14 cellular contexts compared by ENCODE assay signal in the genomic region with DNA sequence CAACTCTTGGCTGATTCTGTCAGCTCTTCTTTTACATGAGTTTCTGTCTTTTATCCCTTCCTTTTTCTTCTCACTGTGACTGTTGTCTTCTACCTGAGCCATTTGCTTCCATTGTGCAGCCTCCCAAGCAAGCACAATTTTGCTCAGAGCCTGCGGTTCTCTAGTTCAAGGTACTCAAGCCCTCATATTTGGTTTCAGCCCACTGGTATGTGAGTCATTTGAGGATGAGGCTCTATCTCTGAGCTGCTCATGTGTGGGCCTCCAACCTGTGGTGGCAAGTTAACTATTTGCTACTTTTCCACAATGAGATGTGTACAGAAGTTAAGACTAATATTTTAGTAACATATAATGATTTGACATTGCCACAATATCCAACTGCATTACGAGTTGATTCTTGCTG.
A peak's percentile ranks its signal among the peaks of the same experiment; 100 is the strongest.
DNase-seq lines count a peak whose midpoint lies in the region; ATAC-seq and TF ChIP-seq lines count a peak whose summit lies in the region.
"Had no signal": no experiment of that assay in that cellular context is flagged by ENCODE, and none has a peak within 500 bp of the region (broad histone marks: within the 10 kb centered on the region; RNA-seq: fewer than 3 reads in every experiment).

No MANE protein-coding gene starts in this region.

- DNase-seq in GM13977 (ENCODE audit: low spot score) (peak; percentile 37), NCI-H146 (lab: John Stamatoyannopoulos, UW) (no peak), AG08396 (ENCODE audit: low spot score) (no peak), retina (no peak), NCI-H1092 (lab: John Stamatoyannopoulos, UW) (no peak)
- peak; percentile 39 for DNase-seq in activated CD4-positive, alpha-beta memory T cell treated with anti-CD3 and anti-CD28 coated beads for 36 hours
- DNase-seq: activated effector memory CD4-positive, alpha-beta T cell treated with anti-CD3 and anti-CD28 coated beads, Interleukin-2, amount 50 U/mL, for 16 hours; CD4-positive, alpha-beta T cell; colonic mucosa; hippocampal formation; NCI-H510A had no signal

- peaks cover 7% of the 10 kb centered on the region for H3K4me1 Mint-ChIP-seq in activated CD4-positive, alpha-beta memory T cell treated with anti-CD3 and anti-CD28 coated beads for 36 hours (ENCODE audit: low read depth)

- H3K27me3 Mint-ChIP-seq in activated CD4-positive, alpha-beta memory T cell treated with anti-CD3 and anti-CD28 coated beads for 36 hours = no peaks in the 10 kb centered on the region
- H3K27me3 Mint-ChIP-seq: CD4-positive, alpha-beta T cell; natural killer cell treated with Interleukin-12 subunit alpha and Interleukin-12 subunit beta and Interleukin-15 and Interleukin-18, amount 100 ng/mL, for 72 hours had no signal

- POLR2A ChIA-PET in activated CD4-positive, alpha-beta memory T cell treated with anti-CD3 and anti-CD28 coated beads for 36 hours (lab: Charles Lee) = interaction anchor here (0.6 kb wide), 1 partner anchor 19 kb away, joined by 3 read pairs; no protein-coding TSS in a partner anchor

- ATAC-seq in GM19438 (IDR thresholded peaks at IDR 0.05; ENCODE audit: low read depth, unreplicated experiment) (peak; percentile 97), HG02943 (IDR thresholded peaks at IDR 0.05; ENCODE audit: low read depth, unreplicated experiment) (peak; percentile 95)

- intact Hi-C loops in activated CD4-positive, alpha-beta memory T cell treated with anti-CD3 and anti-CD28 coated beads for 36 hours (cut with micrococcal nuclease) = no loop called here

- H3K36me3 Mint-ChIP-seq in activated CD4-positive, alpha-beta memory T cell treated with anti-CD3 and anti-CD28 coated beads for 36 hours = peaks cover 26% of the 10 kb centered on the region

- in situ Hi-C loops in GM13977 (cut with MboI; ENCODE audit: low pct_unique_long_range_greater_than_20kb, low sequenced_read_pairs, unreplicated experiment) = no loop called here

- TF ChIP-seq CTCF in GM13977 (IDR thresholded peaks at IDR 0.05; ENCODE audit: extremely low read depth, insufficient read depth, missing control alignments) = no peak

- H3K27ac Mint-ChIP-seq in activated CD4-positive, alpha-beta memory T cell treated with anti-CD3 and anti-CD28 coated beads for 36 hours = no peak overlapping the region
- H3K27ac Mint-ChIP-seq: CD4-positive, alpha-beta T cell; natural killer cell treated with Interleukin-12 subunit alpha and Interleukin-12 subunit beta and Interleukin-15 and Interleukin-18, amount 100 ng/mL, for 72 hours had no signal

- no peaks in the 10 kb centered on the region for H3K9me3 Mint-ChIP-seq in activated CD4-positive, alpha-beta memory T cell treated with anti-CD3 and anti-CD28 coated beads for 36 hours
- H3K9me3 Mint-ChIP-seq: CD4-positive, alpha-beta T cell; natural killer cell treated with Interleukin-12 subunit alpha and Interleukin-12 subunit beta and Interleukin-15 and Interleukin-18, amount 100 ng/mL, for 72 hours had no signal

- CTCF ChIA-PET in activated CD4-positive, alpha-beta memory T cell treated with anti-CD3 and anti-CD28 coated beads for 36 hours (lab: Charles Lee) = no interaction called here

- H3K4me3 Mint-ChIP-seq in activated CD4-positive, alpha-beta memory T cell treated with anti-CD3 and anti-CD28 coated beads for 36 hours = no peak overlapping the region
- H3K4me3 Mint-ChIP-seq: CD4-positive, alpha-beta T cell; natural killer cell treated with Interleukin-12 subunit alpha and Interleukin-12 subunit beta and Interleukin-15 and Interleukin-18, amount 100 ng/mL, for 72 hours had no signal

Comparison
In these comparisons a context has a peak if more than half of its experiments do, and no peak if none do; other contexts are left out.
1. DNase-seq: peak in GM13977 (single experiment) and activated CD4-positive, alpha-beta memory T cell treated with anti-CD3 and anti-CD28 coated beads for 36 hours (single experiment); none in NCI-H146 (single experiment), AG08396 (single experiment), retina (single experiment) and NCI-H1092 (single experiment).